In genomic region chr20:63708301-63709148, GRCh38 we compare ENCODE assay signal across 8 cellular contexts. TPM values are rescaled to one million over a fixed set of nuclear protein-coding genes. Genes with fewer than 3 reads are reported as not detected.
DNase-seq lines count a peak whose midpoint lies in the region; ATAC-seq, FAIRE-seq and TF ChIP-seq lines count a peak whose summit lies in the region.

No MANE protein-coding gene starts in this region.

- POLR2A ChIA-PET in CD8-positive, alpha-beta memory T cell (lab: Charles Lee), result interaction anchor here (0.7 to 4.2 kb wide), 12 partner anchors 10 to 248 kb away, joined by 3 to 84 read pairs (median 5); partner anchors contain the start of genes LIME1, PPDPF, RTEL1 and SLC2A4RG
- POLR2A ChIA-PET in H1 (lab: Charles Lee; ENCODE audit: partially characterized antibody), result interaction anchor here (0.6 to 4.7 kb wide), 26 partner anchors 9 to 187 kb away, joined by 3 to 49 read pairs (median 4); partner anchors contain the start of genes LIME1, RTEL1, SLC2A4RG and STMN3

- H4K20me1 ChIP-seq in H1 (replicated peaks in 1 of 2; ENCODE audit: control insufficient read depth in 1 of 2, insufficient read depth in 2 of 2, low read length in 2 of 2), result peaks cover 6 to 16% of the 10 kb centered on the region in 2 experiments

- no peak overlapping the region for H2AK5ac ChIP-seq in H1 (ENCODE audit: low read depth, low read length)

- H3K9me3 ChIP-seq in CD8-positive, alpha-beta memory T cell (ENCODE audit: low read length), result no peaks in the 10 kb centered on the region
- H3K9me3 ChIP-seq in H1 (ENCODE audit: insufficient read depth in 2 of 2, low read depth in 1 of 2, low read length in 1 of 2) (no peaks in the 10 kb centered on the region), mucosa of descending colon (no peaks in the 10 kb centered on the region)

- no peak overlapping the region for H4K5ac ChIP-seq in H1 (ENCODE audit: insufficient read length, low read depth, low read length)

- H3K56ac ChIP-seq in H1 (replicated peaks; ENCODE audit: insufficient read length, low read depth, low read length), result peak overlapping the region; percentile 59

- no peak overlapping the region for H2BK5ac ChIP-seq in H1 (ENCODE audit: low read depth, low read length)

- H3K9me3 Mint-ChIP-seq in CD8-positive, alpha-beta memory T cell, result peaks cover 0 to 3% (median 0%) of the 10 kb centered on the region in 5 donors

- H3K4me2 ChIP-seq in H1 (ENCODE audit: insufficient read depth in 1 of 2, low read depth in 2 of 2, low read length in 2 of 2), result peak overlapping the region; percentile 80 to 97

- H3K36me3 ChIP-seq in CD8-positive, alpha-beta memory T cell (ENCODE audit: insufficient read depth, low read length), result peaks cover 27% of the 10 kb centered on the region
- H3K36me3 ChIP-seq in H1 (ENCODE audit: control insufficient read depth in 2 of 4, insufficient read depth in 4 of 4, low read length in 3 of 4), result peaks cover 7 to 34% (median 12%) of the 10 kb centered on the region in 4 experiments
- H3K36me3 ChIP-seq in mucosa of descending colon (ENCODE audit: low read depth), result no peaks in the 10 kb centered on the region

- DNase-seq in CD8-positive, alpha-beta memory T cell, result peak in 1 of 5 donors; percentile 51
- DNase-seq in OCI-M1 (lab: John Stamatoyannopoulos, UW) (peak; percentile 21), H1 (ENCODE audit: low read depth in 1 of 2, low spot score in 2 of 2) (peak in 1 of 2 experiments; percentile 52), mucosa of descending colon (peak in 2 of 3 donors; percentile 46 to 64), NCI-H524 (lab: John Stamatoyannopoulos, UW) (no peak)

- H4K91ac ChIP-seq in H1 (replicated peaks; ENCODE audit: insufficient read length, low read length), result no peak overlapping the region

- no peak for FAIRE-seq in H1 (lab: Jason Lieb, UNC)

- no peak for TF ChIP-seq RAD21 in H1 (IDR thresholded peaks at IDR 0.05 in 1 of 2, conservative IDR thresholded peaks at IDR 0.05 in 1 of 2; ENCODE audit: low read depth in 2 of 2, low read length in 2 of 2)

- peak overlapping the region; percentile 16 for H3K27ac ChIP-seq in CD8-positive, alpha-beta memory T cell (ENCODE audit: low read depth, low read length)
- H3K27ac ChIP-seq in H1 (ENCODE audit: low read depth, low read length), result no peak overlapping the region

- no peak overlapping the region for H2BK15ac ChIP-seq in H1 (ENCODE audit: low read length)

- H3K79me2 ChIP-seq in H1 (ENCODE audit: control insufficient read depth in 1 of 2, insufficient read depth in 2 of 2, low read length in 2 of 2), result peaks cover 0 to 52% of the 10 kb centered on the region in 2 experiments; a peak in 3 of 4 replicates

- no peaks in the 10 kb centered on the region for H3K27me3 Mint-ChIP-seq in CD8-positive, alpha-beta memory T cell

- no peak overlapping the region for H3K4ac ChIP-seq in H1 (replicated peaks; ENCODE audit: insufficient read length, low read depth, low read length)

- no peak for TF ChIP-seq POLR2A in H1 (IDR thresholded peaks at IDR 0.05; ENCODE audit: control extremely low read depth in 1 of 2, low read depth in 2 of 2, low read length in 2 of 2)

- intact Hi-C loops in mucosa of descending colon (cut with DNase I, micrococcal nuclease), result no loop called here

- H3K27ac Mint-ChIP-seq in CD8-positive, alpha-beta memory T cell, result peak overlapping the region; percentile 38 to 88 (median 62)

- H3K23me2 ChIP-seq in H1 (ENCODE audit: low read depth, low read length), result peaks cover 5% of the 10 kb centered on the region; the same call in 1 of the 2 replicates

- H3K36me3 Mint-ChIP-seq in CD8-positive, alpha-beta memory T cell, result peaks cover 14 to 76% (median 14%) of the 10 kb centered on the region in 3 donors

- H3K4me3 ChIP-seq in CD8-positive, alpha-beta memory T cell (ENCODE audit: low read length), result peak overlapping the region; percentile 59
- H3K4me3 ChIP-seq in H1 (ENCODE audit: extremely low read depth in 1 of 4, insufficient read depth in 2 of 4, low read depth in 3 of 4, low read length in 4 of 4) (peak overlapping the region; percentile 46 to 88 (median 74)), mucosa of descending colon (peak overlapping the region; percentile 87)

- ATAC-seq in GM21786 (IDR thresholded peaks at IDR 0.05; ENCODE audit: unreplicated experiment), result peak; percentile 24
- ATAC-seq in mucosa of descending colon, result peak; percentile 2
- ATAC-seq in GM21423 (IDR thresholded peaks at IDR 0.05; ENCODE audit: unreplicated experiment), result no peak
- no peak for ATAC-seq in GM19463 (IDR thresholded peaks at IDR 0.05; ENCODE audit: unreplicated experiment)

- H3K4me1 Mint-ChIP-seq in CD8-positive, alpha-beta memory T cell, result peaks cover 39 to 62% (median 49%) of the 10 kb centered on the region in 3 donors

- no peak overlapping the region for H2AFZ ChIP-seq in H1 (ENCODE audit: low read length)

- H2BK12ac ChIP-seq in H1 (ENCODE audit: low read depth, low read length), result no peak overlapping the region

- H2BK120ac ChIP-seq in H1 (replicated peaks; ENCODE audit: low read depth, low read length), result no peak overlapping the region

- peak overlapping the region; percentile 71 to 93 (median 78) for H3K4me3 Mint-ChIP-seq in CD8-positive, alpha-beta memory T cell

- no peak for TF ChIP-seq EP300 in H1 (IDR thresholded peaks at IDR 0.05; ENCODE audit: borderline replicate concordance in 1 of 2, low read depth in 2 of 2, low read length in 2 of 2)

- TF ChIP-seq CTCF in H1 (IDR thresholded peaks at IDR 0.05; ENCODE audit: control extremely low read depth in 1 of 3, insufficient read depth in 1 of 3, low read depth in 1 of 3, low read length in 3 of 3), result no peak
- TF ChIP-seq CTCF in mucosa of descending colon (IDR thresholded peaks at IDR 0.05), result no peak

- H3K4me1 ChIP-seq in CD8-positive, alpha-beta memory T cell (ENCODE audit: insufficient read depth, low read length), result peaks cover 37% of the 10 kb centered on the region
- peaks cover 0 to 11% (median 6%) of the 10 kb centered on the region in 4 experiments; a peak in 5 of 7 replicates for H3K4me1 ChIP-seq in H1 (replicated peaks in 1 of 4; ENCODE audit: control insufficient read depth in 3 of 4, insufficient read depth in 4 of 4, low read length in 3 of 4)
- H3K4me1 ChIP-seq in mucosa of descending colon (ENCODE audit: low read depth), result peaks cover 18% of the 10 kb centered on the region

- no peak overlapping the region for H3K23ac ChIP-seq in H1 (ENCODE audit: insufficient read length)

- WGBS in H1 (ENCODE audit: extremely low coverage in 1 of 2, insufficient coverage in 1 of 2, insufficient read length in 1 of 2, insufficient replicate concordance in 2 of 2, low coverage in 1 of 2, low lambda C conversion rate in 2 of 2, missing lambda C conversion rate in 1 of 2), 2 experiments, result 36% methylated on average over 51 of the region's 67 CpGs; no CpG with 5 or more reads in 1 of the 2 experiments

- no peaks in the 10 kb centered on the region for H3K27me3 ChIP-seq in CD8-positive, alpha-beta memory T cell (ENCODE audit: insufficient read depth, low read length, poor library complexity, severe bottlenecking)
- H3K27me3 ChIP-seq in H1 (replicated peaks in 1 of 4; ENCODE audit: control insufficient read depth in 3 of 4, extremely low read depth in 1 of 4, insufficient read depth in 3 of 4, low read length in 3 of 4), result no peaks in the 10 kb centered on the region

- peaks cover 10% of the 10 kb centered on the region; the same call in 1 of the 2 replicates for H3K79me1 ChIP-seq in H1 (ENCODE audit: low read depth, low read length)

- peak overlapping the region; percentile 86 for H4K8ac ChIP-seq in H1 (ENCODE audit: extremely low read depth, insufficient read depth, low read length)

- no peak overlapping the region for H3K18ac ChIP-seq in H1 (ENCODE audit: extremely low read depth, low read length)

- H3K14ac ChIP-seq in H1 (ENCODE audit: insufficient read length), result no peak overlapping the region

- H2BK20ac ChIP-seq in H1 (ENCODE audit: low read length), result no peak overlapping the region

- CTCF ChIA-PET in CD8-positive, alpha-beta memory T cell (lab: Charles Lee), result interaction anchor here (0.8 to 4.3 kb wide), 20 partner anchors 10 to 272 kb away, joined by 3 to 39 read pairs (median 8); partner anchors contain the start of genes LIME1, PTK6, SAMD10 and SLC2A4RG
- CTCF ChIA-PET in H1 (lab: Charles Lee; ENCODE audit: partially characterized antibody), result interaction anchor here (0.6 to 2.4 kb wide), 10 partner anchors 10 to 265 kb away, joined by 3 to 9 read pairs (median 4); partner anchors contain the start of genes LIME1, TNFRSF6B and TPD52L2

- peak overlapping the region; percentile 42 to 74 (median 50); a peak in 5 of 7 replicates for H3K9ac ChIP-seq in H1 (replicated peaks in 1 of 4; ENCODE audit: extremely low read depth in 1 of 4, low read depth in 3 of 4, low read length in 3 of 4)

RNA-seq across cellular contexts. Expression of gene ZGPAT, which starts 0.7 kb away (rescaled TPM):
- 10 to 100 TPM; 29.7 to 29.9 TPM for total RNA-seq in CD8-positive, alpha-beta memory T cell
- polyA plus RNA-seq in CD8-positive, alpha-beta memory T cell, result 77.5 TPM
- total RNA-seq in H1 (2021; fragmentation: NEBNext Ultra II Directional; extraction: Animal tissue kit (Norgen Biotek cat#: 25700)), result 21.4 and 24.9 TPM in 2 replicates
- polyA plus RNA-seq in H1 (2011; rRNA removed), result 14.5 and 21.5 TPM in 2 replicates
- polyA plus RNA-seq in H1 (2011; cell fraction: cytosol; rRNA removed), result 26.6 TPM
- 43.9 TPM for polyA plus RNA-seq in H1 (2011; cell fraction: nucleus; rRNA removed)
- 18.6 to 26.7 TPM (median 25.5 TPM) in 4 replicates for polyA plus RNA-seq in H1 (2012, experiment 1 of 2)
- polyA plus RNA-seq in H1 (2012, experiment 2 of 2), result 13.2 TPM
- 10.7 TPM for polyA plus RNA-seq in H1 (2013, experiment 1 of 2)
- polyA plus RNA-seq in H1 (2013, experiment 2 of 2), result 11.2 TPM
- polyA minus RNA-seq in H1 (2011; rRNA and poly(A)+ RNA removed), result 7.0 and 8.0 TPM in 2 replicates
- polyA minus RNA-seq in H1 (2011; cell fraction: cytosol; rRNA and poly(A)+ RNA removed), result 13.4 TPM
- polyA minus RNA-seq in H1 (2011; cell fraction: nucleus; rRNA and poly(A)+ RNA removed), result 11.9 TPM
- 10 to 100 TPM; 24.3 to 34.0 (median 31.7) TPM for total RNA-seq in mucosa of descending colon

RNA-seq across cellular contexts. Expression of gene ARFRP1, which starts 0.7 kb away (rescaled TPM):
- 10 to 100 TPM; 63.7 to 72.8 TPM for total RNA-seq in CD8-positive, alpha-beta memory T cell
- polyA plus RNA-seq in CD8-positive, alpha-beta memory T cell, result 73.9 TPM
- total RNA-seq in H1 (2021; fragmentation: NEBNext Ultra II Directional; extraction: Animal tissue kit (Norgen Biotek cat#: 25700)), result 21.9 and 22.9 TPM in 2 replicates
- polyA plus RNA-seq in H1 (2011; rRNA removed), result 12.9 and 19.4 TPM in 2 replicates
- 23.2 TPM for polyA plus RNA-seq in H1 (2011; cell fraction: cytosol; rRNA removed)
- polyA plus RNA-seq in H1 (2011; cell fraction: nucleus; rRNA removed), result 32.0 TPM
- 12.3 to 20.2 TPM (median 18.9 TPM) in 4 replicates for polyA plus RNA-seq in H1 (2012, experiment 1 of 2)
- polyA plus RNA-seq in H1 (2012, experiment 2 of 2), result 9.1 TPM
- polyA plus RNA-seq in H1 (2013, experiment 1 of 2), result 7.5 TPM
- polyA plus RNA-seq in H1 (2013, experiment 2 of 2), result 7.8 TPM
- polyA minus RNA-seq in H1 (2011; rRNA and poly(A)+ RNA removed), result 12.9 and 15.4 TPM in 2 replicates
- 10.6 TPM for polyA minus RNA-seq in H1 (2011; cell fraction: cytosol; rRNA and poly(A)+ RNA removed)
- 34.7 TPM for polyA minus RNA-seq in H1 (2011; cell fraction: nucleus; rRNA and poly(A)+ RNA removed)
- 10 to 100 TPM; 64.5 to 69.7 (median 68.6) TPM for total RNA-seq in mucosa of descending colon

RNA-seq across cellular contexts. Expression of gene TNFRSF6B, which starts 12.1 kb away (rescaled TPM):
- not detected for total RNA-seq in CD8-positive, alpha-beta memory T cell
- polyA plus RNA-seq in CD8-positive, alpha-beta memory T cell, result 0.22 TPM
- total RNA-seq in H1 (2021; fragmentation: NEBNext Ultra II Directional; extraction: Animal tissue kit (Norgen Biotek cat#: 25700)), result not detected in 2 replicates
- 3.1 and 5.4 TPM in 2 replicates for polyA plus RNA-seq in H1 (2011; rRNA removed)
- polyA plus RNA-seq in H1 (2011; cell fraction: cytosol; rRNA removed), result 2.5 TPM
- 16.8 TPM for polyA plus RNA-seq in H1 (2011; cell fraction: nucleus; rRNA removed)
- 0.27 to 1.6 TPM (median 0.43 TPM) in 3 of 4 replicates, not detected in the other for polyA plus RNA-seq in H1 (2012, experiment 1 of 2)
- 0.39 TPM for polyA plus RNA-seq in H1 (2012, experiment 2 of 2)
- polyA plus RNA-seq in H1 (2013, experiment 1 of 2), result 0.75 TPM
- polyA plus RNA-seq in H1 (2013, experiment 2 of 2), result 0.96 TPM
- not detected in 2 replicates for polyA minus RNA-seq in H1 (2011; rRNA and poly(A)+ RNA removed)
- not detected for polyA minus RNA-seq in H1 (2011; cell fraction: cytosol; rRNA and poly(A)+ RNA removed)
- polyA minus RNA-seq in H1 (2011; cell fraction: nucleus; rRNA and poly(A)+ RNA removed), result 1.1 TPM
- total RNA-seq in mucosa of descending colon, result 10 to 100 TPM in 1 of 3 donors, not detected in 2; 19.7 TPM

RNA-seq across cellular contexts. Expression of gene LIME1, which starts 27.9 kb away (rescaled TPM):
- 10 to 100 TPM; 18.4 to 19.6 TPM for total RNA-seq in CD8-positive, alpha-beta memory T cell
- 366 TPM for polyA plus RNA-seq in CD8-positive, alpha-beta memory T cell
- 3.3 and 4.5 TPM in 2 replicates for total RNA-seq in H1 (2021; fragmentation: NEBNext Ultra II Directional; extraction: Animal tissue kit (Norgen Biotek cat#: 25700))
- 5.9 and 9.5 TPM in 2 replicates for polyA plus RNA-seq in H1 (2011; rRNA removed)
- polyA plus RNA-seq in H1 (2011; cell fraction: cytosol; rRNA removed), result 4.9 TPM
- 19.4 TPM for polyA plus RNA-seq in H1 (2011; cell fraction: nucleus; rRNA removed)
- 2.2 to 3.8 TPM (median 2.7 TPM) in 4 replicates for polyA plus RNA-seq in H1 (2012, experiment 1 of 2)
- 3.0 TPM for polyA plus RNA-seq in H1 (2012, experiment 2 of 2)
- 1.8 TPM for polyA plus RNA-seq in H1 (2013, experiment 1 of 2)
- polyA plus RNA-seq in H1 (2013, experiment 2 of 2), result 1.7 TPM
- polyA minus RNA-seq in H1 (2011; rRNA and poly(A)+ RNA removed), result 0.28 and 0.37 TPM in 2 replicates
- 4.0 TPM for polyA minus RNA-seq in H1 (2011; cell fraction: cytosol; rRNA and poly(A)+ RNA removed)
- polyA minus RNA-seq in H1 (2011; cell fraction: nucleus; rRNA and poly(A)+ RNA removed), result 5.9 TPM
- total RNA-seq in mucosa of descending colon, result 10 to 100 TPM; 10.4 to 11.2 (median 10.8) TPM

RNA-seq across cellular contexts. Expression of gene SLC2A4RG, which starts 31.1 kb away (rescaled TPM):
- total RNA-seq in CD8-positive, alpha-beta memory T cell, result 10 to 100 TPM; 37.5 to 40.6 TPM
- 7.8 TPM for polyA plus RNA-seq in CD8-positive, alpha-beta memory T cell
- total RNA-seq in H1 (2021; fragmentation: NEBNext Ultra II Directional; extraction: Animal tissue kit (Norgen Biotek cat#: 25700)), result 25.0 and 29.1 TPM in 2 replicates
- 15.9 and 32.9 TPM in 2 replicates for polyA plus RNA-seq in H1 (2011; rRNA removed)
- 25.5 TPM for polyA plus RNA-seq in H1 (2011; cell fraction: cytosol; rRNA removed)
- polyA plus RNA-seq in H1 (2011; cell fraction: nucleus; rRNA removed), result 164 TPM
- polyA plus RNA-seq in H1 (2012, experiment 1 of 2), result 12.2 to 32.2 TPM (median 25.5 TPM) in 4 replicates
- 12.8 TPM for polyA plus RNA-seq in H1 (2012, experiment 2 of 2)
- 33.5 TPM for polyA plus RNA-seq in H1 (2013, experiment 1 of 2)
- polyA plus RNA-seq in H1 (2013, experiment 2 of 2), result 30.8 TPM
- polyA minus RNA-seq in H1 (2011; rRNA and poly(A)+ RNA removed), result 2.3 and 2.8 TPM in 2 replicates
- polyA minus RNA-seq in H1 (2011; cell fraction: cytosol; rRNA and poly(A)+ RNA removed), result 14.1 TPM
- polyA minus RNA-seq in H1 (2011; cell fraction: nucleus; rRNA and poly(A)+ RNA removed), result 22.7 TPM
- 10 to 100 TPM; 44.9 to 65.0 (median 50.6) TPM for total RNA-seq in mucosa of descending colon

Comparison
In these comparisons a context has a peak if more than half of its experiments do, and no peak if none do; other contexts are left out.
1. DNase-seq: peak in OCI-M1 (single experiment) and mucosa of descending colon (2 of 3); none in NCI-H524 (0 of 2).
2. ATAC-seq: peak in GM21786 (single experiment) and mucosa of descending colon (single experiment); none in GM21423 (single experiment) and GM19463 (single experiment).
3. Peak in every context shown above with its lines, with median percentiles within 50 percentile points of each other: H3K4me3 ChIP-seq.